27 cellular contexts compared by ENCODE assay signal in genomic region chr6:52580905-52581304, GRCh38. TPM values are rescaled to one million over a fixed set of nuclear protein-coding genes. Genes with fewer than 3 reads are reported as not detected.
DNase-seq lines count a peak whose midpoint lies in the region; ATAC-seq, FAIRE-seq and TF ChIP-seq lines count a peak whose summit lies in the region.
"Had no signal": no experiment of that assay in that cellular context is flagged by ENCODE, and none has a peak within 500 bp of the region (broad histone marks: within the 10 kb centered on the region; RNA-seq: fewer than 3 reads in every experiment).

No MANE protein-coding gene starts in this region.

- TF ChIP-seq EP300 in HepG2 (IDR thresholded peaks at IDR 0.05; ENCODE audit: low read depth in 2 of 2, low read length in 2 of 2) (no peak), HepG2 (CRISPR knock-in tag; IDR thresholded peaks at IDR 0.05; ENCODE audit: borderline replicate concordance) (no peak), K562 (IDR thresholded peaks at IDR 0.05; ENCODE audit: low read length) (no peak)

- H3K9me1 ChIP-seq in IMR-90 (ENCODE audit: insufficient read depth, low read length), result 0 out of 2 replicates have a peak, but pooled peaks cover 4% of the 10 kb centered on the region
- H3K9me1 ChIP-seq in K562 (ENCODE audit: control insufficient read depth, insufficient read depth, low read length), result no peaks in the 10 kb centered on the region

- H3K4ac ChIP-seq in IMR-90 (ENCODE audit: low read depth, low read length), result no peak overlapping the region

- H4K20me1 ChIP-seq in HepG2 (ENCODE audit: insufficient read depth, low read length) (peaks cover 6% of the 10 kb centered on the region; the same call in 1 of the 2 replicates), IMR-90 (ENCODE audit: insufficient read depth, low read length) (0 out of 2 replicates have a peak, but pooled peaks cover 7% of the 10 kb centered on the region), K562 (replicated peaks; ENCODE audit: control insufficient read depth, insufficient read depth, low read length) (no peaks in the 10 kb centered on the region)

- no peak overlapping the region for H2BK20ac ChIP-seq in IMR-90 (ENCODE audit: low read depth, low read length)

- H3K4me1 ChIP-seq in HepG2 (ENCODE audit: insufficient read depth, low read length), result peaks cover 20% of the 10 kb centered on the region
- H3K4me1 ChIP-seq in right lobe of liver, result peaks cover 0 to under 1% (median 0%) of the 10 kb centered on the region in 4 donors
- no peaks in the 10 kb centered on the region for H3K4me1 ChIP-seq in IMR-90 (ENCODE audit: control insufficient read depth, insufficient read depth, low read length)
- peaks cover 5 to 14% of the 10 kb centered on the region in 2 experiments; a peak in 4 of 5 replicates for H3K4me1 ChIP-seq in K562 (replicated peaks in 1 of 2; ENCODE audit: control insufficient read depth in 2 of 2, insufficient read depth in 2 of 2, low read length in 2 of 2)

- H3K9me3 Mint-ChIP-seq in stimulated activated memory B cell treated with anti-CD40 and anti-IgM and Interleukin-4, amounts not matched to agents 10 μg/mL and 1 μg/mL and 100 μg/mL, for 72 hours, result no peaks in the 10 kb centered on the region
- H3K9me3 Mint-ChIP-seq: CD14-positive monocyte; CD8-positive, alpha-beta memory T cell had no signal

- H3K14ac ChIP-seq in IMR-90 (replicated peaks; ENCODE audit: low read depth, low read length), result no peak overlapping the region

- no peak overlapping the region for H3K4me2 ChIP-seq in HepG2 (ENCODE audit: low read depth, low read length)
- no peak overlapping the region for H3K4me2 ChIP-seq in IMR-90 (ENCODE audit: low read depth, low read length)
- no peak overlapping the region for H3K4me2 ChIP-seq in K562 (ENCODE audit: insufficient read depth, low read length)
- H3K4me2 ChIP-seq: BLaER1 had no signal

- POLR2A ChIA-PET in HepG2 (lab: Yijun Ruan, JAX), result interaction anchor here (3.2 kb wide), 1 partner anchor 8 kb away, joined by 12 read pairs; no protein-coding TSS in a partner anchor
- POLR2A ChIA-PET in IMR-90 (lab: Charles Lee; ENCODE audit: unreplicated experiment), result no interaction called here
- POLR2A ChIA-PET in K562 (lab: Yijun Ruan, JAX), result interaction anchor here (1.4 to 2.1 kb wide), 2 partner anchors 13 to 17 kb away, joined by 5 to 6 read pairs; no protein-coding TSS in a partner anchor

- no peak overlapping the region for H3K4me3 Mint-ChIP-seq in stimulated activated memory B cell treated with anti-CD40 and anti-IgM and Interleukin-4, amounts not matched to agents 10 μg/mL and 1 μg/mL and 100 μg/mL, for 72 hours
- H3K4me3 Mint-ChIP-seq: CD14-positive monocyte; CD4-positive, alpha-beta memory T cell; CD8-positive, alpha-beta memory T cell had no signal

- H2BK5ac ChIP-seq in IMR-90 (ENCODE audit: low read depth, low read length, poor library complexity, severe bottlenecking), result no peak overlapping the region

- no peak for TF ChIP-seq POLR2A in HepG2 (IDR thresholded peaks at IDR 0.05; ENCODE audit: insufficient read depth in 1 of 2, low read depth in 2 of 2, low read length in 2 of 2)
- no peak for TF ChIP-seq POLR2A in right lobe of liver (IDR thresholded peaks at IDR 0.05)
- no peak for TF ChIP-seq POLR2A in IMR-90 (IDR thresholded peaks at IDR 0.05; ENCODE audit: low read depth, low read length)
- no peak for TF ChIP-seq POLR2A in K562 (conservative IDR thresholded peaks at IDR 0.05)

- no peak for ATAC-seq in HepG2
- ATAC-seq in right lobe of liver, result no peak
- no peak for ATAC-seq in IMR-90 (ENCODE audit: low read depth)
- ATAC-seq in K562, result no peak
- ATAC-seq in stimulated activated memory B cell treated with anti-CD40 and anti-IgM and Interleukin-4, amounts not matched to agents 10 μg/mL and 1 μg/mL and 100 μg/mL, for 72 hours, result no peak
- ATAC-seq in HG02642 (IDR thresholded peaks at IDR 0.05; ENCODE audit: poor library complexity, unreplicated experiment), result no peak
- ATAC-seq: GM12878 had no signal

- peak overlapping the region; percentile 14 for H3K27ac Mint-ChIP-seq in stimulated activated memory B cell treated with anti-CD40 and anti-IgM and Interleukin-4, amounts not matched to agents 10 μg/mL and 1 μg/mL and 100 μg/mL, for 72 hours
- H3K27ac Mint-ChIP-seq: CD14-positive monocyte; CD4-positive, CD25-positive, alpha-beta regulatory T cell had no signal

- FAIRE-seq in HepG2 (lab: Jason Lieb, UNC) (no peak), K562 (lab: Jason Lieb, UNC) (no peak)
- FAIRE-seq: D721Med, GM12878, GM12892, GM18507 had no signal

- H3K79me2 ChIP-seq in HepG2 (ENCODE audit: insufficient read depth, low read length) (peaks cover 9% of the 10 kb centered on the region), K562 (ENCODE audit: control insufficient read depth, insufficient read depth, low read length) (peaks cover 8% of the 10 kb centered on the region; the same call in 2 of the 3 replicates)

- WGBS in HepG2 (ENCODE audit: low lambda C conversion rate), result 97% methylated on average over 7 of the region's 7 CpGs
- 88% methylated on average over 7 of the region's 7 CpGs for WGBS in right lobe of liver (ENCODE audit: insufficient coverage, low coverage, low lambda C conversion rate, missing lambda C conversion rate)
- WGBS in IMR-90 (ENCODE audit: extremely low coverage in 2 of 2, insufficient read length in 1 of 2), 2 experiments, result 98% methylated on average over 6 of the region's 7 CpGs; no CpG with 5 or more reads in 1 of the 2 experiments
- 76% methylated on average over 7 of the region's 7 CpGs for WGBS in K562 (ENCODE audit: insufficient coverage, low coverage, missing lambda C conversion rate)

- no peak overlapping the region for H2AK5ac ChIP-seq in IMR-90 (ENCODE audit: low read depth, low read length)

- no peak overlapping the region; the same call in 1 of the 2 replicates for H4K91ac ChIP-seq in IMR-90 (ENCODE audit: insufficient read depth, low read depth, low read length)

- no peaks in the 10 kb centered on the region for H3K27me3 Mint-ChIP-seq in stimulated activated memory B cell treated with anti-CD40 and anti-IgM and Interleukin-4, amounts not matched to agents 10 μg/mL and 1 μg/mL and 100 μg/mL, for 72 hours
- H3K27me3 Mint-ChIP-seq: CD4-positive, CD25-positive, alpha-beta regulatory T cell; CD8-positive, alpha-beta memory T cell had no signal

- BruUV-seq in HepG2 (replicated peaks; lab: Mats Ljungman, UMichigan) (no TSS peak), IMR-90 (replicated peaks; lab: Mats Ljungman, UMichigan) (no TSS peak), K562 (replicated peaks; lab: Mats Ljungman, UMichigan) (no TSS peak)

- no peak for TF ChIP-seq RAD21 in HepG2 (CRISPR knock-in tag; IDR thresholded peaks at IDR 0.05)
- TF ChIP-seq RAD21 in IMR-90 (IDR thresholded peaks at IDR 0.05; ENCODE audit: low read length), result no peak
- TF ChIP-seq RAD21 in K562 (CRISPR knock-in tag; conservative IDR thresholded peaks at IDR 0.05 in 1 of 2, IDR thresholded peaks at IDR 0.05 in 1 of 2), result no peak

- intact Hi-C loops in HepG2 (cut with micrococcal nuclease; ENCODE audit: unreplicated experiment) (no loop called here), right lobe of liver (cut with DNase I) (no loop called here), IMR-90 (cut with micrococcal nuclease) (no loop called here), K562 (cut with micrococcal nuclease) (no loop called here)

- H3K56ac ChIP-seq in IMR-90 (ENCODE audit: extremely low read depth, insufficient read depth, low read length), result no peak overlapping the region

- H3K9ac ChIP-seq in HepG2 (ENCODE audit: insufficient read depth, low read depth, low read length), result no peak overlapping the region
- no peak overlapping the region for H3K9ac ChIP-seq in IMR-90 (ENCODE audit: low read depth, low read length)
- no peak overlapping the region for H3K9ac ChIP-seq in K562 (ENCODE audit: insufficient read depth in 1 of 2, low read depth in 2 of 2, low read length in 2 of 2)
- H3K9ac ChIP-seq: BLaER1 had no signal

- no peak overlapping the region for H3K18ac ChIP-seq in IMR-90 (ENCODE audit: low read depth, low read length)

- H3K27ac ChIP-seq in HepG2 (ENCODE audit: extremely low read length, insufficient read depth, low read length) (no peak overlapping the region), right lobe of liver (no peak overlapping the region), IMR-90 (ENCODE audit: insufficient read depth, low read length) (no peak overlapping the region), K562 (ENCODE audit: extremely low read depth, low read depth, low read length) (no peak overlapping the region)
- H3K27ac ChIP-seq: 22Rv1, BLaER1 had no signal

- dilution Hi-C loops in IMR-90 (cut with HindIII; ENCODE audit: low sequenced_read_pairs, unreplicated experiment), result no loop called here

- H3K4me3 ChIP-seq in HepG2 (replicated peaks in 1 of 3; ENCODE audit: insufficient read depth in 1 of 3, low read depth in 2 of 3, low read length in 3 of 3) (no peak overlapping the region), right lobe of liver (no peak overlapping the region), IMR-90 (ENCODE audit: insufficient read depth, low read depth, low read length) (no peak overlapping the region), K562 (no peak overlapping the region)
- H3K4me3 ChIP-seq: BLaER1, GM12878 had no signal

- H3K36me3 ChIP-seq in HepG2 (replicated peaks in 1 of 2; ENCODE audit: control insufficient read depth in 1 of 2, insufficient read depth in 2 of 2, low read length in 2 of 2), result no peaks in the 10 kb centered on the region
- no peaks in the 10 kb centered on the region for H3K36me3 ChIP-seq in right lobe of liver
- peaks cover 2% of the 10 kb centered on the region; the same call in 1 of the 2 replicates for H3K36me3 ChIP-seq in IMR-90 (ENCODE audit: control insufficient read depth, insufficient read depth, low read length)
- H3K36me3 ChIP-seq in K562 (ENCODE audit: control insufficient read depth, insufficient read depth, low read length), result no peaks in the 10 kb centered on the region
- H3K36me3 ChIP-seq: BE2C had no signal

- no peak overlapping the region for H2BK15ac ChIP-seq in IMR-90 (ENCODE audit: low read depth, low read length)

- no peak overlapping the region for H3K23ac ChIP-seq in IMR-90 (ENCODE audit: low read depth, low read length)

- CTCF ChIA-PET in HepG2 (lab: Yijun Ruan, JAX; ENCODE audit: low intra/inter-chr PET ratio, low total read pairs), result no interaction called here
- CTCF ChIA-PET in IMR-90 (lab: Yijun Ruan, JAX), result no interaction called here
- CTCF ChIA-PET in K562 (lab: Yijun Ruan, JAX; ENCODE audit: low intra/inter-chr PET ratio), result no interaction called here

- H3K9me3 ChIP-seq in HepG2 (ENCODE audit: low read length) (no peaks in the 10 kb centered on the region), right lobe of liver (no peaks in the 10 kb centered on the region), IMR-90 (ENCODE audit: control insufficient read depth, insufficient read depth, low read length) (no peaks in the 10 kb centered on the region), K562 (replicated peaks; ENCODE audit: control insufficient read depth, insufficient read depth, low read depth, low read length) (no peaks in the 10 kb centered on the region)
- H3K9me3 ChIP-seq: BE2C had no signal

- H3K79me1 ChIP-seq in IMR-90 (ENCODE audit: low read depth in 1 of 2, low read length in 2 of 2), result peaks cover 0 to 15% of the 10 kb centered on the region in 2 experiments; a peak in 3 of 4 replicates

- H3K4me1 Mint-ChIP-seq in stimulated activated memory B cell treated with anti-CD40 and anti-IgM and Interleukin-4, amounts not matched to agents 10 μg/mL and 1 μg/mL and 100 μg/mL, for 72 hours, result peaks cover 14% of the 10 kb centered on the region

- H3K27me3 ChIP-seq in HepG2 (ENCODE audit: control insufficient read depth in 1 of 2, insufficient read depth in 2 of 2, low read length in 2 of 2), result no peaks in the 10 kb centered on the region; a peak in 1 of 5 replicates
- no peaks in the 10 kb centered on the region for H3K27me3 ChIP-seq in right lobe of liver
- no peaks in the 10 kb centered on the region for H3K27me3 ChIP-seq in IMR-90 (ENCODE audit: control insufficient read depth, insufficient read depth, low read length)
- no peaks in the 10 kb centered on the region for H3K27me3 ChIP-seq in K562 (ENCODE audit: control insufficient read depth in 2 of 2, insufficient read depth in 2 of 2, low read length in 2 of 2)
- H3K27me3 ChIP-seq: BE2C, BLaER1 had no signal

- H2AK9ac ChIP-seq in IMR-90 (replicated peaks; ENCODE audit: low read depth, low read length, poor library complexity), result no peak overlapping the region

- H2AFZ ChIP-seq in HepG2 (ENCODE audit: low read length), result no peak overlapping the region
- no peak overlapping the region for H2AFZ ChIP-seq in IMR-90 (replicated peaks; ENCODE audit: low read length, poor library complexity)
- no peak overlapping the region for H2AFZ ChIP-seq in K562 (ENCODE audit: low read depth, low read length)

- peaks cover 21% of the 10 kb centered on the region for H3K36me3 Mint-ChIP-seq in stimulated activated memory B cell treated with anti-CD40 and anti-IgM and Interleukin-4, amounts not matched to agents 10 μg/mL and 1 μg/mL and 100 μg/mL, for 72 hours

- H2BK120ac ChIP-seq in IMR-90 (ENCODE audit: low read depth, low read length), result no peak overlapping the region

- DNase-seq in HepG2 (ENCODE audit: low spot score) (no peak), right lobe of liver (no peak), IMR-90 (no peak), K562 (ENCODE audit: extremely low read depth in 1 of 4, low spot score in 3 of 4) (no peak), H4 (ENCODE audit: low spot score) (no peak), NCI-H1694 (lab: John Stamatoyannopoulos, UW) (no peak)
- DNase-seq: ACHN; BE2C; C1 segment of cervical spinal cord; Calu3; CD4-positive, alpha-beta memory T cell; CD4-positive, CD25-positive, alpha-beta regulatory T cell; CD8-positive, alpha-beta memory T cell; COR-L47; DMS79; DND-41; EL; GDM1 had no signal

- H4K5ac ChIP-seq in IMR-90 (ENCODE audit: low read depth, low read length), result no peak overlapping the region

- in situ Hi-C loops in HepG2 (cut with HindIII; ENCODE audit: extremely low pct_ligation_motif_present, low pct_unique_long_range_greater_than_20kb) (no loop called here), IMR-90 (cut with MboI; ENCODE audit: low sequenced_read_pairs) (no loop called here), K562 (cut with MboI) (no loop called here)

- no peak for TF ChIP-seq CTCF in HepG2 (CRISPR knock-in tag; IDR thresholded peaks at IDR 0.05)
- no peak for TF ChIP-seq CTCF in right lobe of liver (IDR thresholded peaks at IDR 0.05)
- no peak for TF ChIP-seq CTCF in IMR-90 (conservative IDR thresholded peaks at IDR 0.05; ENCODE audit: low read depth, low read length)
- no peak for TF ChIP-seq CTCF in K562 (IDR thresholded peaks at IDR 0.05 in 2 of 3, conservative IDR thresholded peaks at IDR 0.05 in 1 of 3; ENCODE audit: insufficient read depth in 2 of 3, low read depth in 1 of 3, low read length in 3 of 3)

- H4K8ac ChIP-seq in IMR-90 (ENCODE audit: low read depth in 2 of 2, low read length in 2 of 2), result no peak overlapping the region

RNA-seq across cellular contexts. Expression of gene TRAM2, which starts 4.0 kb away (rescaled TPM):
- total RNA-seq in HepG2 (2016; rRNA removed; fragmentation: Illumina TruSeq; extraction: Trizol) (40.5 and 49.1 TPM in 2 replicates), right lobe of liver (10 to 100 TPM; 16.1 to 24.8 (median 17.8) TPM), IMR-90 (2012; rRNA removed) (77.2 and 81.1 TPM in 2 replicates), K562 (2014; rRNA removed) (7.4 and 8.5 TPM in 2 replicates), K562 (2014; rRNA removed; fragmentation: Illumina TruSeq; extraction: Trizol) (8.4 and 8.9 TPM in 2 replicates), K562 (2015; rRNA removed; fragmentation: Illumina TruSeq; extraction: Trizol) (10.7 and 11.0 TPM in 2 replicates), K562 (2021) (10.8 and 13.3 TPM in 2 replicates)
- 4.0 and 4.7 TPM in 2 replicates for total RNA-seq in HepG2 (2016; cell fraction: cytosol; rRNA removed; fragmentation: Illumina TruSeq; extraction: Trizol; ENCODE audit: low read depth)
- total RNA-seq in HepG2 (2016; cell fraction: insoluble cytoplasmic fraction; rRNA removed; fragmentation: Illumina TruSeq; extraction: Trizol), result 36.8 and 47.0 TPM in 2 replicates
- total RNA-seq in HepG2 (2016; cell fraction: membrane; rRNA removed; fragmentation: Illumina TruSeq; extraction: Trizol), result 24.9 and 25.7 TPM in 2 replicates
- total RNA-seq in HepG2 (2016; cell fraction: nucleus; rRNA removed; fragmentation: Illumina TruSeq; extraction: Trizol), result 50.0 and 60.1 TPM in 2 replicates
- polyA plus RNA-seq in HepG2 (2011; rRNA removed) (68.2 and 72.5 TPM in 2 replicates), IMR-90 (2012; rRNA removed) (94.2 and 95.7 TPM in 2 replicates), K562 (2011; rRNA removed) (6.1 and 10.1 TPM in 2 replicates), K562 (2014; fragmentation: Illumina TruSeq; extraction: Trizol) (11.6 and 12.8 TPM in 2 replicates), K562 (2014; fragmentation: Nextera tagmentation; extraction: Ambion mirVana) (1 to 10 TPM; 2.6 to 2.8 TPM), K562 (2014; rRNA removed) (8.9 and 10.3 TPM in 2 replicates)
- polyA plus RNA-seq in HepG2 (2011; cell fraction: cytosol; rRNA removed), result 51.1 and 62.3 TPM in 2 replicates
- polyA plus RNA-seq in HepG2 (2011; cell fraction: nucleus; rRNA removed), result 100.0 and 109 TPM in 2 replicates
- polyA plus RNA-seq in HepG2 (2012), result 42.0 and 55.5 TPM in 2 replicates
- polyA plus RNA-seq in HepG2 (2016; cell fraction: cytosol; fragmentation: Illumina TruSeq; extraction: Trizol; ENCODE audit: low read depth), result 2.3 and 2.5 TPM in 2 replicates
- 27.8 and 31.3 TPM in 2 replicates for polyA plus RNA-seq in HepG2 (2016; cell fraction: insoluble cytoplasmic fraction; fragmentation: Illumina TruSeq; extraction: Trizol; ENCODE audit: low read depth)
- polyA plus RNA-seq in HepG2 (2016; cell fraction: membrane; fragmentation: Illumina TruSeq; extraction: Trizol; ENCODE audit: low read depth), result 11.1 and 12.4 TPM in 2 replicates
- polyA plus RNA-seq in HepG2 (2016; cell fraction: nucleus; fragmentation: Illumina TruSeq; extraction: Trizol; ENCODE audit: insufficient read depth, low read depth), result 72.8 and 73.2 TPM in 2 replicates
- polyA minus RNA-seq in HepG2 (2011; rRNA and poly(A)+ RNA removed; ENCODE audit: low replicate concordance), result 21.3 and 119 TPM in 2 replicates
- 67.1 and 80.2 TPM in 2 replicates for polyA minus RNA-seq in HepG2 (2011; cell fraction: cytosol; rRNA and poly(A)+ RNA removed)
- polyA minus RNA-seq in HepG2 (2011; cell fraction: nucleus; rRNA and poly(A)+ RNA removed), result 60.0 and 64.5 TPM in 2 replicates
- polyA plus RNA-seq in IMR-90 (2012; cell fraction: cytosol; rRNA removed), result 51.8 and 52.7 TPM in 2 replicates
- polyA plus RNA-seq in IMR-90 (2012; cell fraction: nucleus; rRNA removed; ENCODE audit: low replicate concordance), result 86.8 and 207 TPM in 2 replicates
- total RNA-seq in K562 (2011; cell fraction: chromatin; rRNA removed; ENCODE audit: low replicate concordance), result 13.0 and 21.5 TPM in 2 replicates
- total RNA-seq in K562 (2011; cell fraction: nucleolus; rRNA removed), result 14.6 and 17.2 TPM in 2 replicates
- 18.0 and 28.9 TPM in 2 replicates for total RNA-seq in K562 (2011; cell fraction: nucleoplasm; rRNA removed)
- polyA plus RNA-seq in K562 (2011; cell fraction: cytosol; rRNA removed), result 6.4 and 8.7 TPM in 2 replicates
- polyA plus RNA-seq in K562 (2011; cell fraction: nucleus; rRNA removed), result 11.1 and 17.8 TPM in 2 replicates
- 8.4 and 10.0 TPM in 2 replicates for polyA plus RNA-seq in K562 (2012)
- 5.8 and 10.5 TPM in 2 replicates for polyA minus RNA-seq in K562 (2011; rRNA and poly(A)+ RNA removed)
- polyA minus RNA-seq in K562 (2011; cell fraction: cytosol; rRNA and poly(A)+ RNA removed), result 4.6 and 7.9 TPM in 2 replicates
- polyA minus RNA-seq in K562 (2011; cell fraction: nucleus; rRNA and poly(A)+ RNA removed), result 5.3 TPM in 2 replicates
- 28.2 and 29.7 TPM in 2 replicates for total RNA-seq in H4 (2014; rRNA removed; shearing (Covaris generic))

Comparison
In these comparisons a context has a peak if more than half of its experiments do, and no peak if none do; other contexts are left out.
1. Of the 241 proteins assayed by ChIP-seq in both HepG2 and K562: peak only in HepG2: none; only in K562: none; in both: MAFF and MAFK; in neither: 239.